1 cellular context compared by ENCODE assay signal in the genomic region with DNA sequence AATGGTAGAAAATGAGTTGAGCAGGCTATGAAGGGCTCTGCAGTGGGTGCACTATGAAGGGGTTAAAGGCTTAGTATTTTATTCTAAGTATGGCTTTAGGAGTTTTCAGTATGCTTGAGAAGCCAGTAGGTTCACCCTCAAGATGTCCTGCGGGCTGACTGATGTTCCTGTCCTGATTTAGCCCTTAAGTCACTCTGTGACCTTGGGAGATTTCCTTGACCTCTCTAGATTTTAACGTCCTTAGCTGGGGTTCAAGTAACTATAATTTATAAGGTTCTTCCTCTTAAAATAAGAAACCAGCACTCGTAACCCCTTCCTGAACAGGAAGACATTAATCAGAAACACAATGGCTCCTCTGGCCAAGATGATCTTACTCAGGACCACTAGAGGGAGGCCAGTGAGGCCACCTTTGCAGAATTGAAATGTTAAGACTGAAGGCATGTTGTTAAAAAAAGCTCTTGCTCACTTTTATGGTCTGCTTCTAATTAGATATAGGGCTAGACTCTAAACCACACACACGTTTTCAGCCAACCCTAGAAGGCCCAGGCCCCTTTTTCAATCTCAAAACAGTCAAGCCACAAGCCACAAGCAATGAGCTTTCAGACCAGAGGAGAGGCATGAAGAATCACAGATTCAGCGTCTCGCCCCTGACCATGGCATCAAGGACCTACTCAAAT.
TF ChIP-seq lines count a peak whose summit lies in the region.

No MANE protein-coding gene starts in this region.

TF ChIP-seq in GM12878, 131 proteins besides CTCF, POLR2A, EP300 and RAD21 (continued from another document):
- TF ChIP-seq FOXK2 (IDR thresholded peaks at IDR 0.05) (no peak), ZNF217 (IDR thresholded peaks at IDR 0.05) (no peak), WRNIP1 (IDR thresholded peaks at IDR 0.05; ENCODE audit: borderline replicate concordance, low read depth, low read length) (no peak), BHLHE40 (IDR thresholded peaks at IDR 0.05; ENCODE audit: borderline replicate concordance in 1 of 2, low read depth in 2 of 2, low read length in 1 of 2) (peak; percentile 66 to 73), ATF7 (IDR thresholded peaks at IDR 0.05; ENCODE audit: low read depth) (no peak), SRF (IDR thresholded peaks at IDR 0.05; ENCODE audit: low read depth in 2 of 2, low read length in 2 of 2) (peak in 1 of 2 experiments; percentile 66; a peak in 2 of 4 replicates), KDM1A (IDR thresholded peaks at IDR 0.05; ENCODE audit: borderline replicate concordance) (no peak)
- TF ChIP-seq, protein P1, sequence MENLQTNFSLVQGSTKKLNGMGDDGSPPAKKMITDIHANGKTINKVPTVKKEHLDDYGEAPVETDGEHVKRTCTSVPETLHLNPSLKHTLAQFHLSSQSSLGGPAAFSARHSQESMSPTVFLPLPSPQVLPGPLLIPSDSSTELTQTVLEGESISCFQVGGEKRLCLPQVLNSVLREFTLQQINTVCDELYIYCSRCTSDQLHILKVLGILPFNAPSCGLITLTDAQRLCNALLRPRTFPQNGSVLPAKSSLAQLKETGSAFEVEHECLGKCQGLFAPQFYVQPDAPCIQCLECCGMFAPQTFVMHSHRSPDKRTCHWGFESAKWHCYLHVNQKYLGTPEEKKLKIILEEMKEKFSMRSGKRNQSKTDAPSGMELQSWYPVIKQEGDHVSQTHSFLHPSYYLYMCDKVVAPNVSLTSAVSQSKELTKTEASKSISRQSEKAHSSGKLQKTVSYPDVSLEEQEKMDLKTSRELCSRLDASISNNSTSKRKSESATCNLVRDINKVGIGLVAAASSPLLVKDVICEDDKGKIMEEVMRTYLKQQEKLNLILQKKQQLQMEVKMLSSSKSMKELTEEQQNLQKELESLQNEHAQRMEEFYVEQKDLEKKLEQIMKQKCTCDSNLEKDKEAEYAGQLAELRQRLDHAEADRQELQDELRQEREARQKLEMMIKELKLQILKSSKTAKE (IDR thresholded peaks at IDR 0.05; ENCODE audit: low read depth, poor library complexity, severe bottlenecking): peak; percentile 50
- TF ChIP-seq, protein P2, sequence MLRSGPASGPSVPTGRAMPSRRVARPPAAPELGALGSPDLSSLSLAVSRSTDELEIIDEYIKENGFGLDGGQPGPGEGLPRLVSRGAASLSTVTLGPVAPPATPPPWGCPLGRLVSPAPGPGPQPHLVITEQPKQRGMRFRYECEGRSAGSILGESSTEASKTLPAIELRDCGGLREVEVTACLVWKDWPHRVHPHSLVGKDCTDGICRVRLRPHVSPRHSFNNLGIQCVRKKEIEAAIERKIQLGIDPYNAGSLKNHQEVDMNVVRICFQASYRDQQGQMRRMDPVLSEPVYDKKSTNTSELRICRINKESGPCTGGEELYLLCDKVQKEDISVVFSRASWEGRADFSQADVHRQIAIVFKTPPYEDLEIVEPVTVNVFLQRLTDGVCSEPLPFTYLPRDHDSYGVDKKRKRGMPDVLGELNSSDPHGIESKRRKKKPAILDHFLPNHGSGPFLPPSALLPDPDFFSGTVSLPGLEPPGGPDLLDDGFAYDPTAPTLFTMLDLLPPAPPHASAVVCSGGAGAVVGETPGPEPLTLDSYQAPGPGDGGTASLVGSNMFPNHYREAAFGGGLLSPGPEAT (IDR thresholded peaks at IDR 0.05; ENCODE audit: low read depth): 0 out of 2 replicates have a peak, but pooled peaks have one; percentile 16
- TF ChIP-seq, protein P3, sequence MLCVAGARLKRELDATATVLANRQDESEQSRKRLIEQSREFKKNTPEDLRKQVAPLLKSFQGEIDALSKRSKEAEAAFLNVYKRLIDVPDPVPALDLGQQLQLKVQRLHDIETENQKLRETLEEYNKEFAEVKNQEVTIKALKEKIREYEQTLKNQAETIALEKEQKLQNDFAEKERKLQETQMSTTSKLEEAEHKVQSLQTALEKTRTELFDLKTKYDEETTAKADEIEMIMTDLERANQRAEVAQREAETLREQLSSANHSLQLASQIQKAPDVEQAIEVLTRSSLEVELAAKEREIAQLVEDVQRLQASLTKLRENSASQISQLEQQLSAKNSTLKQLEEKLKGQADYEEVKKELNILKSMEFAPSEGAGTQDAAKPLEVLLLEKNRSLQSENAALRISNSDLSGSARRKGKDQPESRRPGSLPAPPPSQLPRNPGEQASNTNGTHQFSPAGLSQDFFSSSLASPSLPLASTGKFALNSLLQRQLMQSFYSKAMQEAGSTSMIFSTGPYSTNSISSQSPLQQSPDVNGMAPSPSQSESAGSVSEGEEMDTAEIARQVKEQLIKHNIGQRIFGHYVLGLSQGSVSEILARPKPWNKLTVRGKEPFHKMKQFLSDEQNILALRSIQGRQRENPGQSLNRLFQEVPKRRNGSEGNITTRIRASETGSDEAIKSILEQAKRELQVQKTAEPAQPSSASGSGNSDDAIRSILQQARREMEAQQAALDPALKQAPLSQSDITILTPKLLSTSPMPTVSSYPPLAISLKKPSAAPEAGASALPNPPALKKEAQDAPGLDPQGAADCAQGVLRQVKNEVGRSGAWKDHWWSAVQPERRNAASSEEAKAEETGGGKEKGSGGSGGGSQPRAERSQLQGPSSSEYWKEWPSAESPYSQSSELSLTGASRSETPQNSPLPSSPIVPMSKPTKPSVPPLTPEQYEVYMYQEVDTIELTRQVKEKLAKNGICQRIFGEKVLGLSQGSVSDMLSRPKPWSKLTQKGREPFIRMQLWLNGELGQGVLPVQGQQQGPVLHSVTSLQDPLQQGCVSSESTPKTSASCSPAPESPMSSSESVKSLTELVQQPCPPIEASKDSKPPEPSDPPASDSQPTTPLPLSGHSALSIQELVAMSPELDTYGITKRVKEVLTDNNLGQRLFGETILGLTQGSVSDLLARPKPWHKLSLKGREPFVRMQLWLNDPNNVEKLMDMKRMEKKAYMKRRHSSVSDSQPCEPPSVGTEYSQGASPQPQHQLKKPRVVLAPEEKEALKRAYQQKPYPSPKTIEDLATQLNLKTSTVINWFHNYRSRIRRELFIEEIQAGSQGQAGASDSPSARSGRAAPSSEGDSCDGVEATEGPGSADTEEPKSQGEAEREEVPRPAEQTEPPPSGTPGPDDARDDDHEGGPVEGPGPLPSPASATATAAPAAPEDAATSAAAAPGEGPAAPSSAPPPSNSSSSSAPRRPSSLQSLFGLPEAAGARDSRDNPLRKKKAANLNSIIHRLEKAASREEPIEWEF (IDR thresholded peaks at IDR 0.05; ENCODE audit: insufficient replicate concordance, low read depth, low read length): peak; percentile 26
